ENCODE assay signal across 8 cellular contexts in the genomic region with DNA sequence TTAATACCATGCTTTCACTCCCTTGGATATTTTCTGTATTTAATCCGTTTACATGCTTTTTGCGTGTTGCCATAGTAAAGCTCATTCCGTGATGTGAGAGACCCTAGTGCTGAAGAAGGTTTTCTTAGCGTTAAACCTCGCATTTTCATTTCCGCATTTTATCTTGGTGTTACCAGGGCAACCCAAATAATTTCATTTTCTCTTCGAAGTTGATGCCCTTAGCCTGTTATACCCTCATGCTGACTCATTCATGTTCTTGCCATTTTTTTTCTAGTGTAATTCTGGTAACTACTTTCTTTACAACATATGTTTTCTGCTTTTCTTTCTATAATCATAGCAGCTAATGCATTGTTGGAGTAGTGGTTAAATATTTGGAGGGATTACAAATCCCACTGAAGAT. TPM values are rescaled to one million over a fixed set of nuclear protein-coding genes. Genes with fewer than 3 reads are reported as not detected.
A peak's percentile ranks its signal among the peaks of the same experiment; 100 is the strongest.
DNase-seq lines count a peak whose midpoint lies in the region; ATAC-seq and TF ChIP-seq lines count a peak whose summit lies in the region.

No MANE protein-coding gene starts in this region.

- no peaks in the 10 kb centered on the region for H3K9me3 ChIP-seq in thoracic aorta
- no peaks in the 10 kb centered on the region for H3K9me3 ChIP-seq in transverse colon

- no peak for TF ChIP-seq EP300 in transverse colon (IDR thresholded peaks at IDR 0.05; ENCODE audit: low read depth)

- 64 to 75% methylated on average over 7 of the region's 7 CpGs for WGBS in transverse colon (ENCODE audit: low coverage in 1 of 2), 2 donors

- peaks cover 6 to 7% of the 10 kb centered on the region in 2 donors for H3K9me3 Mint-ChIP-seq in activated naive CD4-positive, alpha-beta T cell treated with anti-CD3 and anti-CD28 coated beads, Interleukin-2, amount 50 U/mL, for 72 hours
- H3K9me3 Mint-ChIP-seq in activated T-helper 1 cell treated with anti-CD3 and anti-CD28 coated beads, Interleukin-12 subunit alpha, Interleukin-12 subunit beta, Interleukin-2, Interleukin-4 antibody, amounts not matched to agents 30 ng/mL and 10 ng/mL and 1 ng/mL, durations not matched to agents 14 hours and 24 hours and 36 hours = no peaks in the 10 kb centered on the region

- TF ChIP-seq CTCF in thoracic aorta (IDR thresholded peaks at IDR 0.05) (no peak), transverse colon (IDR thresholded peaks at IDR 0.05) (no peak)

- H3K27me3 Mint-ChIP-seq in activated T-helper 1 cell treated with anti-CD3 and anti-CD28 coated beads, Interleukin-12 subunit alpha, Interleukin-12 subunit beta, Interleukin-2, Interleukin-4 antibody, amounts not matched to agents 30 ng/mL and 10 ng/mL and 1 ng/mL, durations not matched to agents 14 hours and 24 hours and 36 hours (ENCODE audit: insufficient read depth) = no peaks in the 10 kb centered on the region

- H3K27ac Mint-ChIP-seq in activated naive CD4-positive, alpha-beta T cell treated with anti-CD3 and anti-CD28 coated beads, Interleukin-2, amount 50 U/mL, for 72 hours = peak overlapping the region; percentile 88 to 92
- H3K27ac Mint-ChIP-seq in activated T-helper 1 cell treated with anti-CD3 and anti-CD28 coated beads, Interleukin-12 subunit alpha, Interleukin-12 subunit beta, Interleukin-2, Interleukin-4 antibody, amounts not matched to agents 30 ng/mL and 10 ng/mL and 1 ng/mL, durations not matched to agents 14 hours and 24 hours and 36 hours = peak overlapping the region; percentile 79

- H3K36me3 Mint-ChIP-seq in activated naive CD4-positive, alpha-beta T cell treated with anti-CD3 and anti-CD28 coated beads, Interleukin-2, amount 50 U/mL, for 72 hours = peaks cover 0 to 28% of the 10 kb centered on the region in 2 donors
- peaks cover 40% of the 10 kb centered on the region for H3K36me3 Mint-ChIP-seq in activated T-helper 1 cell treated with anti-CD3 and anti-CD28 coated beads, Interleukin-12 subunit alpha, Interleukin-12 subunit beta, Interleukin-2, Interleukin-4 antibody, amounts not matched to agents 30 ng/mL and 10 ng/mL and 1 ng/mL, durations not matched to agents 14 hours and 24 hours and 36 hours (ENCODE audit: low read depth)

- H3K4me1 Mint-ChIP-seq in activated T-helper 1 cell treated with anti-CD3 and anti-CD28 coated beads, Interleukin-12 subunit alpha, Interleukin-12 subunit beta, Interleukin-2, Interleukin-4 antibody, amounts not matched to agents 30 ng/mL and 10 ng/mL and 1 ng/mL, durations not matched to agents 14 hours and 24 hours and 36 hours (ENCODE audit: low read depth) = peaks cover 86% of the 10 kb centered on the region

- H3K27ac ChIP-seq in thoracic aorta (no peak overlapping the region), transverse colon (no peak overlapping the region)

- H3K27me3 ChIP-seq in thoracic aorta (replicated peaks; ENCODE audit: insufficient read depth) (no peaks in the 10 kb centered on the region), transverse colon (no peaks in the 10 kb centered on the region)

- DNase-seq in activated naive CD4-positive, alpha-beta T cell treated with anti-CD3 and anti-CD28 coated beads, Interleukin-2, amount 50 U/mL, for 72 hours (ENCODE audit: low spot score in 2 of 2) = no peak
- DNase-seq in activated naive CD4-positive, alpha-beta T cell treated with Interleukin-2 at 50 U/mL for 16 hours = no peak
- no peak for DNase-seq in activated T-helper 1 cell treated with anti-CD3 and anti-CD28 coated beads, Interleukin-12 subunit alpha, Interleukin-12 subunit beta, Interleukin-2, Interleukin-4 antibody, amounts not matched to agents 30 ng/mL and 10 ng/mL and 1 ng/mL, durations not matched to agents 14 hours and 24 hours and 36 hours (ENCODE audit: low spot score)
- DNase-seq in thoracic aorta (ENCODE audit: low spot score) = no peak
- DNase-seq in cerebellum (ENCODE audit: low spot score) = no peak
- no peak for DNase-seq in transverse colon
- no peak for DNase-seq in NCI-H1048 (lab: John Stamatoyannopoulos, UW)

- in situ Hi-C loops in transverse colon (cut with MboI; ENCODE audit: low pct_ligation_motif_present in 1 of 4, low pct_unique_long_range_greater_than_20kb in 1 of 4, low sequenced_read_pairs in 3 of 4) = no loop called here

- H3K4me3 Mint-ChIP-seq in activated T-helper 1 cell treated with anti-CD3 and anti-CD28 coated beads, Interleukin-12 subunit alpha, Interleukin-12 subunit beta, Interleukin-2, Interleukin-4 antibody, amounts not matched to agents 30 ng/mL and 10 ng/mL and 1 ng/mL, durations not matched to agents 14 hours and 24 hours and 36 hours = peak overlapping the region; percentile 32

- H3K4me3 ChIP-seq in thoracic aorta = peak overlapping the region; percentile 51
- no peak overlapping the region for H3K4me3 ChIP-seq in transverse colon

- H3K4me1 ChIP-seq in thoracic aorta (ENCODE audit: control insufficient read depth in 1 of 2, low read depth in 2 of 2) = peaks cover 19% of the 10 kb centered on the region in 2 donors
- H3K4me1 ChIP-seq in transverse colon = peaks cover 0 to 13% (median 0%) of the 10 kb centered on the region in 4 donors

- TF ChIP-seq POLR2A in transverse colon (IDR thresholded peaks at IDR 0.05) = no peak

- peak; percentile 67 to 70 for ATAC-seq in activated naive CD4-positive, alpha-beta T cell treated with anti-CD3 and anti-CD28 coated beads, Interleukin-2, amount 50 U/mL, for 72 hours
- peak; percentile 95 for ATAC-seq in HG03095 (IDR thresholded peaks at IDR 0.05; ENCODE audit: unreplicated experiment)
- ATAC-seq in thoracic aorta (ENCODE audit: insufficient number of reproducible peaks, low FRiP score, low read depth) = no peak

- H3K36me3 ChIP-seq in thoracic aorta (no peaks in the 10 kb centered on the region), transverse colon (no peaks in the 10 kb centered on the region)

- intact Hi-C loops in activated T-helper 1 cell treated with anti-CD3 and anti-CD28 coated beads, Interleukin-12 subunit alpha, Interleukin-12 subunit beta, Interleukin-2, Interleukin-4 antibody, amounts not matched to agents 30 ng/mL and 10 ng/mL and 1 ng/mL, durations not matched to agents 14 hours and 24 hours and 36 hours (cut with micrococcal nuclease) = loop anchor here (1.0 to 2.0 kb wide), 3 partner anchors 12 to 49 kb away; no protein-coding TSS in a partner anchor
- intact Hi-C loops in transverse colon (cut with DNase I; ENCODE audit: low total_unique reads) = no loop called here

RNA-seq across cellular contexts. Expression of gene LRRC8C, which starts 37.2 kb away (rescaled TPM):
- 10 to 100 TPM; 27.0 to 31.7 TPM for total RNA-seq in activated naive CD4-positive, alpha-beta T cell treated with anti-CD3 and anti-CD28 coated beads, Interleukin-2, amount 50 U/mL, for 72 hours
- 64.3 and 66.1 TPM in 2 replicates for total RNA-seq in activated T-helper 1 cell treated with anti-CD3 and anti-CD28 coated beads, Interleukin-12 subunit alpha, Interleukin-12 subunit beta, Interleukin-2, Interleukin-4 antibody, amounts not matched to agents 30 ng/mL and 10 ng/mL and 1 ng/mL, durations not matched to agents 14 hours and 24 hours and 36 hours
- total RNA-seq in thoracic aorta = 10 to 100 TPM; 11.6 to 15.2 TPM
- 5.5 TPM for total RNA-seq in cerebellum
- 1 to 10 TPM; 2.4 to 4.4 (median 2.7) TPM for total RNA-seq in transverse colon
